Comparison of ENCODE assay signal across 8 cellular contexts in the genomic region with DNA sequence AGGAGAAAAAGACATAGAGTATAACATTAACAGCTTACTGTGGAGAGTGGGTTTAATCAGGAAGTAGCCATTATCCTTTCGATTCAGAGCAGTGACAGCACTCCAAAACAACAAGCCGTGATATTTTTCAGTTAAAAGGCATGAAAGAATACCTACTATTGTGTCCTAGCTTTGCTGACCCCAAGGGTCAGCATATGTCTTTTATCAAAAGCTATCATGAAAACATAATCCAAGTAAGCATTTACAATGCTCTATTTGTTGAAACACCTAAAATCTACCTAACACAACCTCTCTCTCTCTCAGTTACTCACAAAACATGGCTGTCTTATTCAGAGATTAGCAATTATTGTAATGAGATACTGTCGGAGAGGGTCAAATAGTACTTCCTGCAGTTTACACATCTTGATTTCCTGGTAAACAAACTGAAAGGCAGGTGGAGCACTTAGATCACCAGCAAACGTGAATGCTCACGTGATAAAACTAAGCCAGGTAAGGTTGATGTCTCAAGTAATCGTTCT.
DNase-seq lines count a peak whose midpoint lies in the region; ATAC-seq and TF ChIP-seq lines count a peak whose summit lies in the region.

No MANE protein-coding gene starts in this region.

- no peaks in the 10 kb centered on the region for H4K20me1 ChIP-seq in OCI-LY7 (ENCODE audit: insufficient read depth, low read length)

- no peaks in the 10 kb centered on the region; the same call in 1 of the 2 replicates for H3K79me2 ChIP-seq in OCI-LY7 (ENCODE audit: insufficient read depth, low read depth, low read length)

- ATAC-seq in activated CD4-positive, alpha-beta T cell treated with anti-CD3 and anti-CD28 coated beads for 36 hours: peak; percentile 91
- peak; percentile 90 for ATAC-seq in GM21717 (IDR thresholded peaks at IDR 0.05; ENCODE audit: unreplicated experiment)

- H3K4me1 Mint-ChIP-seq in activated CD4-positive, alpha-beta T cell treated with anti-CD3 and anti-CD28 coated beads for 36 hours: peaks cover 19% of the 10 kb centered on the region

- peak overlapping the region; percentile 73 for H3K4me3 Mint-ChIP-seq in activated CD4-positive, alpha-beta T cell treated with anti-CD3 and anti-CD28 coated beads for 36 hours

- H3K9me2 ChIP-seq in OCI-LY7 (ENCODE audit: insufficient read depth, low read length): no peaks in the 10 kb centered on the region

- peak overlapping the region; percentile 97 for H2AFZ ChIP-seq in OCI-LY7 (ENCODE audit: low read length)

- no peaks in the 10 kb centered on the region for H3K9me3 Mint-ChIP-seq in activated CD4-positive, alpha-beta T cell treated with anti-CD3 and anti-CD28 coated beads for 36 hours (ENCODE audit: low read depth)

- peak overlapping the region; percentile 32 to 87 (median 73) for H3K9ac ChIP-seq in subcutaneous abdominal adipose tissue (ENCODE audit: low read length in 5 of 5)

- H3K27me3 ChIP-seq in subcutaneous abdominal adipose tissue (ENCODE audit: control insufficient read depth in 5 of 5, insufficient read depth in 4 of 5, low read length in 5 of 5): no peaks in the 10 kb centered on the region

- H3K27ac ChIP-seq in OCI-LY7 (ENCODE audit: low read depth, low read length, poor library complexity, severe bottlenecking) (no peak overlapping the region), subcutaneous abdominal adipose tissue (ENCODE audit: low read depth, low read length) (peak overlapping the region; percentile 33)

- H3K9me3 ChIP-seq in OCI-LY7 (ENCODE audit: low read length): no peaks in the 10 kb centered on the region
- H3K9me3 ChIP-seq in subcutaneous abdominal adipose tissue (ENCODE audit: control insufficient read depth in 5 of 5, low read length in 5 of 5): no peaks in the 10 kb centered on the region

- 0 out of 2 replicates have a peak, but pooled peaks have one; percentile 26 for TF ChIP-seq CTCF in OCI-LY7 (conservative IDR thresholded peaks at IDR 0.05; ENCODE audit: low read length)

- POLR2A ChIA-PET in activated CD4-positive, alpha-beta T cell treated with anti-CD3 and anti-CD28 coated beads for 36 hours (lab: Charles Lee): no interaction called here
- POLR2A ChIA-PET in OCI-LY7 (lab: Charles Lee): interaction anchor here (0.7 to 1.7 kb wide), 5 partner anchors 11 to 196 kb away, joined by 3 to 12 read pairs (median 3); a partner anchor contains a TSS

- peak; percentile 10 for DNase-seq in activated CD4-positive, alpha-beta T cell treated with anti-CD3 and anti-CD28 coated beads for 36 hours
- DNase-seq in activated CD4-positive, alpha-beta T cell treated with anti-CD3 and anti-CD28 coated beads for 48 hours: no peak
- peak; percentile 45 for DNase-seq in HuH-7 (ENCODE audit: low spot score)
- DNase-seq in OCI-LY7 (ENCODE audit: low spot score): peak; percentile 52
- DNase-seq in central memory CD4-positive, alpha-beta T cell: peak; percentile 74
- peak; percentile 66 for DNase-seq in left kidney (ENCODE audit: low read depth, low spot score)

- H3K4me3 ChIP-seq in OCI-LY7 (ENCODE audit: low read depth, low read length, poor library complexity, severe bottlenecking): peak overlapping the region; percentile 64
- peak overlapping the region; percentile 57 to 87 (median 72) for H3K4me3 ChIP-seq in subcutaneous abdominal adipose tissue (ENCODE audit: low read depth in 1 of 5, low read length in 5 of 5)

- intact Hi-C loops in activated CD4-positive, alpha-beta T cell treated with anti-CD3 and anti-CD28 coated beads for 36 hours (cut with DNase I, micrococcal nuclease): loop anchor here (1.0 to 5.0 kb wide), 6 partner anchors 99 to 1654 kb away; a partner anchor contains a TSS
- intact Hi-C loops in OCI-LY7 (cut with micrococcal nuclease; ENCODE audit: unreplicated experiment): loop anchor here (2.0 kb wide), 1 partner anchor 197 kb away; a partner anchor contains a TSS

- H3K4me1 ChIP-seq in OCI-LY7 (ENCODE audit: insufficient read depth, low read length, poor library complexity, severe bottlenecking) (peaks cover 6% of the 10 kb centered on the region), subcutaneous abdominal adipose tissue (ENCODE audit: control insufficient read depth in 5 of 5, insufficient read depth in 5 of 5, low read length in 5 of 5) (peaks cover 0 to 39% (median 10%) of the 10 kb centered on the region in 5 donors)

- CTCF ChIA-PET in activated CD4-positive, alpha-beta T cell treated with anti-CD3 and anti-CD28 coated beads for 36 hours (lab: Charles Lee): no interaction called here
- CTCF ChIA-PET in OCI-LY7 (lab: Charles Lee; ENCODE audit: unreplicated experiment): no interaction called here

- H3K27me3 Mint-ChIP-seq in activated CD4-positive, alpha-beta T cell treated with anti-CD3 and anti-CD28 coated beads for 36 hours: no peaks in the 10 kb centered on the region

- H3K36me3 Mint-ChIP-seq in activated CD4-positive, alpha-beta T cell treated with anti-CD3 and anti-CD28 coated beads for 36 hours (ENCODE audit: low read depth): peaks cover 3% of the 10 kb centered on the region

- peak overlapping the region; percentile 74 for H3K4me2 ChIP-seq in OCI-LY7 (ENCODE audit: low read length)

- peak overlapping the region; percentile 83 for H3K27ac Mint-ChIP-seq in activated CD4-positive, alpha-beta T cell treated with anti-CD3 and anti-CD28 coated beads for 36 hours

- TSS peak; percentile 87 for BruUV-seq in OCI-LY7 (replicated peaks; lab: Mats Ljungman, UMichigan)

- H3K36me3 ChIP-seq in OCI-LY7 (ENCODE audit: insufficient read depth, low read length): no peaks in the 10 kb centered on the region
- H3K36me3 ChIP-seq in subcutaneous abdominal adipose tissue (ENCODE audit: control insufficient read depth in 5 of 5, insufficient read depth in 5 of 5, low read length in 5 of 5): no peaks in the 10 kb centered on the region
